8 cellular contexts compared by ENCODE assay signal in genomic region chr2:239882335-239882734, GRCh38.
DNase-seq lines count a peak whose midpoint lies in the region; ATAC-seq and TF ChIP-seq lines count a peak whose summit lies in the region.

No MANE protein-coding gene starts in this region.

- H3K36me3 Mint-ChIP-seq in Caco-2 (ENCODE audit: insufficient read depth, unreplicated experiment): no peaks in the 10 kb centered on the region
- H3K36me3 Mint-ChIP-seq in memory B cell: peaks cover 5% of the 10 kb centered on the region

- H3K27me3 ChIP-seq in Caco-2 (replicated peaks; ENCODE audit: control insufficient read depth, insufficient read depth, low read length) (no peaks in the 10 kb centered on the region), Karpas-422 (ENCODE audit: low read length) (no peaks in the 10 kb centered on the region; the same call in 1 of the 2 replicates)

- no peak overlapping the region for H3K9ac ChIP-seq in Karpas-422 (ENCODE audit: low read length)

- DNase-seq in Caco-2: peak; percentile 49 to 51
- peak; percentile 76 for DNase-seq in Karpas-422
- peak; percentile 48 to 62 for DNase-seq in activated CD4-positive, alpha-beta T cell treated with anti-CD3 and anti-CD28 coated beads for 4 hours
- DNase-seq in coronary artery (ENCODE audit: low spot score): peak; percentile 69
- DNase-seq in memory B cell (ENCODE audit: low spot score in 2 of 2): peak; percentile 31 to 44
- peak; percentile 7 to 8 for DNase-seq in stimulated activated CD8-positive, alpha-beta memory T cell treated with anti-CD3 and anti-CD28 coated beads, Interleukin-7, amount 100 ng/mL, for 4 hours (ENCODE audit: low read depth in 2 of 2)
- no peak for DNase-seq in NCI-H510A (lab: John Stamatoyannopoulos, UW)

- H3K36me3 ChIP-seq in Caco-2 (ENCODE audit: control insufficient read depth, insufficient read depth, low read length): no peaks in the 10 kb centered on the region
- no peaks in the 10 kb centered on the region for H3K36me3 ChIP-seq in Karpas-422 (ENCODE audit: insufficient read depth, low read length)

- ATAC-seq in memory B cell (ENCODE audit: low read depth): peak; percentile 45
- ATAC-seq in HG03457 (IDR thresholded peaks at IDR 0.05; ENCODE audit: unreplicated experiment): no peak

- H3K4me1 ChIP-seq in Caco-2 (no peaks in the 10 kb centered on the region), Karpas-422 (ENCODE audit: low read length) (peaks cover 4% of the 10 kb centered on the region)

- H3K27me3 Mint-ChIP-seq in Caco-2 (ENCODE audit: insufficient read depth, unreplicated experiment) (peaks cover 7% of the 10 kb centered on the region), memory B cell (peaks cover 3% of the 10 kb centered on the region)

- H3K27ac Mint-ChIP-seq in Caco-2 (ENCODE audit: unreplicated experiment) (no peak overlapping the region), memory B cell (no peak overlapping the region)

- no peaks in the 10 kb centered on the region for H3K9me2 ChIP-seq in Karpas-422 (replicated peaks; ENCODE audit: insufficient read depth, low read length)

- TF ChIP-seq CTCF in Caco-2 (IDR thresholded peaks at IDR 0.05; ENCODE audit: insufficient read depth in 1 of 2, low read depth in 1 of 2, low read length in 1 of 2, severe bottlenecking in 1 of 2, unreplicated experiment in 1 of 2) (peak; percentile 42 to 49), coronary artery (IDR thresholded peaks at IDR 0.05) (no peak)

- intact Hi-C loops in Caco-2 (cut with micrococcal nuclease; ENCODE audit: unreplicated experiment): no loop called here

- H3K4me2 ChIP-seq in Karpas-422 (ENCODE audit: low read depth, low read length, poor library complexity, severe bottlenecking): no peak overlapping the region

- POLR2A ChIA-PET in Caco-2 (lab: Charles Lee): no interaction called here

- H3K4me3 ChIP-seq in Caco-2 (ENCODE audit: low read depth, low read length) (no peak overlapping the region), Karpas-422 (ENCODE audit: low read length) (no peak overlapping the region), coronary artery (no peak overlapping the region)

- H3K4me3 Mint-ChIP-seq in Caco-2 (ENCODE audit: unreplicated experiment) (no peak overlapping the region), memory B cell (no peak overlapping the region)

- H3K79me2 ChIP-seq in Karpas-422 (ENCODE audit: low read length): no peaks in the 10 kb centered on the region

- peaks cover 19% of the 10 kb centered on the region for H3K9me3 Mint-ChIP-seq in Caco-2 (ENCODE audit: unreplicated experiment)
- H3K9me3 Mint-ChIP-seq in memory B cell: peaks cover 12% of the 10 kb centered on the region

- H3K4me1 Mint-ChIP-seq in Caco-2 (ENCODE audit: low read depth, unreplicated experiment) (no peaks in the 10 kb centered on the region), memory B cell (peaks cover 17% of the 10 kb centered on the region)

- BruUV-seq in Caco-2 (replicated peaks; lab: Mats Ljungman, UMichigan): no TSS peak

- CTCF ChIA-PET in Caco-2 (lab: Charles Lee): no interaction called here

- no peak overlapping the region for H2AFZ ChIP-seq in Karpas-422 (ENCODE audit: low read length)

- H3K9me3 ChIP-seq in Caco-2: peaks cover 7% of the 10 kb centered on the region; the same call in 1 of the 2 replicates
- 0 out of 2 replicates have a peak, but pooled peaks cover 5% of the 10 kb centered on the region for H3K9me3 ChIP-seq in Karpas-422 (ENCODE audit: low read length)

- H3K27ac ChIP-seq in Karpas-422 (ENCODE audit: low read length) (no peak overlapping the region), coronary artery (peak overlapping the region in 1 of 2 donors; percentile 68)

- no peaks in the 10 kb centered on the region for H4K20me1 ChIP-seq in Karpas-422 (ENCODE audit: insufficient read depth, low read depth, low read length)
